15 cellular contexts compared by ENCODE assay signal in the genomic region with DNA sequence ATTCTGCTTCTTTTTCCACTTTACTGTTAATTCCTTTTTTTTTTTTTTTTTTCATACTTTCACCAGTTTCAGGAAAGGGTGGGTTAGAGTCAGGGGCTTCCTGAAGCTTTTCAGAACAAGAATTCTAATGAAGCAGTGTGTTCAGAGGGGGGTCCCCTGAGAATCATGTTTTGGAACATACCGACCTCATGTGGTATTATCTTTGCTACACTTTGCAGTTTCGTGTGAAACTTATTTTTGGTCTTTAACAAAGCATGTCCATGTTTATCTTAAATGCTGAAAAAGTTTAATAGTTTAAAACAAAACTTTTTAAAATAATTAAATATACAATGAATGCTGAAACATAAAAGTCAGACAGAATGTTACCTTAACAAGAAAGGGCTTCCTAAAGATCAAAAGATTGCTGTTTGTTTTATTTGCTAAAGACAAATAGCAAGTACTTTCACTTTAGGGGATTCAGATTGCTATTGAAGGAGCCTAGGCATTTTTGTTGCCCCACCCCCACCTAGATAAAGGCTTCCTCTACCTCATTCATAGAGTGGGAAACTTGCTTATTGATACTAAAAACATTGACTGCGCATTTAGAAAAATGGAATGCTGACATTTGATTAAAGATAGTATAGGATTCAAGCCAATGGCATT. TPM values are rescaled to one million over a fixed set of nuclear protein-coding genes. Genes with fewer than 3 reads are reported as not detected.
DNase-seq lines count a peak whose midpoint lies in the region; ATAC-seq, FAIRE-seq and TF ChIP-seq lines count a peak whose summit lies in the region.
"Had no signal": no experiment of that assay in that cellular context is flagged by ENCODE, and none has a peak within 500 bp of the region (broad histone marks: within the 10 kb centered on the region; RNA-seq: fewer than 3 reads in every experiment).

No MANE protein-coding gene starts in this region.

- H3K79me2 ChIP-seq in GM12878 (ENCODE audit: control insufficient read depth, insufficient read depth, low read length) = no peaks in the 10 kb centered on the region

- H3K36me3 ChIP-seq in GM12878 (ENCODE audit: control insufficient read depth in 2 of 2, insufficient read depth in 2 of 2, low read length in 1 of 2) = no peaks in the 10 kb centered on the region

- 33% methylated on average over 3 of the region's 3 CpGs for WGBS in GM12878 (ENCODE audit: insufficient coverage, insufficient replicate concordance, low lambda C conversion rate, missing lambda C conversion rate)

- CTCF ChIA-PET in GM12878 (lab: Yijun Ruan, JAX) = interaction anchor here (0.6 to 8.6 kb wide), 21 partner anchors 9 to 807 kb away, joined by 3 to 139 read pairs (median 5); partner anchors contain the start of gene POMP

- H3K27me3 ChIP-seq in GM12878 (replicated peaks in 1 of 2; ENCODE audit: control insufficient read depth in 2 of 2, insufficient read depth in 2 of 2, low read length in 1 of 2) = no peaks in the 10 kb centered on the region

- peak overlapping the region; percentile 36 for H3K4me2 ChIP-seq in GM12878 (ENCODE audit: control insufficient read depth, insufficient read depth)

- TF ChIP-seq RAD21 in GM12878 (IDR thresholded peaks at IDR 0.05; ENCODE audit: insufficient read depth, low read depth, low read length) = peak; percentile 60

- no TSS peak for BruUV-seq in GM12878 (replicated peaks; lab: Mats Ljungman, UMichigan)

- no peak for TF ChIP-seq POLR2A in GM12878 (IDR thresholded peaks at IDR 0.05; ENCODE audit: low read depth, low read length)

- ATAC-seq in HG02763 (IDR thresholded peaks at IDR 0.05; ENCODE audit: unreplicated experiment) (peak; percentile 37), GM12878 (peak; percentile 64), sciatic nerve (peak; percentile 74), GM19467 (IDR thresholded peaks at IDR 0.05; ENCODE audit: unreplicated experiment) (no peak), HG03196 (IDR thresholded peaks at IDR 0.05; ENCODE audit: unreplicated experiment) (no peak)

- no peaks in the 10 kb centered on the region for H3K9me3 ChIP-seq in GM12878 (replicated peaks; ENCODE audit: control insufficient read depth, insufficient read depth, low read length)

- peak overlapping the region; percentile 9; the same call in 1 of the 2 replicates for H2AFZ ChIP-seq in GM12878 (ENCODE audit: control insufficient read depth, low read depth, low read length)

- RAD21 ChIA-PET in GM12878 (lab: Charles Lee; ENCODE audit: unreplicated experiment) = interaction anchor here (0.6 to 7.3 kb wide), 21 partner anchors 13 to 456 kb away, joined by 3 to 196 read pairs (median 4); partner anchors contain the start of genes POMP and SLC46A3

- DNase-seq in GM12865 (ENCODE audit: low read depth) (peak; percentile 69), GM12878 (ENCODE audit: low read depth, low spot score) (peak; percentile 50), sciatic nerve (ENCODE audit: low spot score) (no peak), DMS 273 (lab: John Stamatoyannopoulos, UW; ENCODE audit: unreplicated experiment) (no peak), HuH-7 (ENCODE audit: low spot score) (no peak)
- DNase-seq: activated naive CD8-positive, alpha-beta T cell treated with anti-CD3 and anti-CD28 coated beads, Interleukin-2, amount 10 ng/mL, durations not matched to agents 7 days and 5 days; CD4-positive, alpha-beta memory T cell; immature natural killer cell; NCI-H524 treated with DMSO at 0.1 percent for 48 hours; substantia nigra had no signal

- SMC1A ChIA-PET in GM12878 (lab: Charles Lee; ENCODE audit: uncharacterized antibody, unreplicated experiment) = interaction anchor here (0.6 to 10.5 kb wide), 24 partner anchors 17 to 323 kb away, joined by 3 to 270 read pairs (median 4); partner anchors contain the start of gene POMP

- H3K4me3 ChIP-seq in GM12865 (ENCODE audit: low read depth, low read length) = no peak overlapping the region
- H3K4me3 ChIP-seq in GM12878 = 0 out of 2 replicates have a peak overlapping the region, but pooled peaks have one; percentile 5

- peak overlapping the region; percentile 4; the same call in 1 of the 2 replicates for H3K27ac ChIP-seq in GM12878 (ENCODE audit: control insufficient read depth, insufficient read depth)
- H3K27ac ChIP-seq: RWPE1 had no signal

- POLR2A ChIA-PET in GM12878 (lab: Charles Lee) = interaction anchor here (0.6 to 6.7 kb wide), 7 partner anchors 11 to 365 kb away, joined by 3 to 84 read pairs (median 4); partner anchors contain the start of gene POMP

- no peaks in the 10 kb centered on the region for H4K20me1 ChIP-seq in GM12878 (ENCODE audit: control insufficient read depth, insufficient read depth)

- peaks cover 30% of the 10 kb centered on the region for H3K4me1 ChIP-seq in GM12878 (ENCODE audit: control insufficient read depth, insufficient read depth, low read length)

- intact Hi-C loops in GM12878 (cut with micrococcal nuclease; ENCODE audit: unreplicated experiment) = loop anchor here (1.0 to 10.0 kb wide), 7 partner anchors 20 to 603 kb away; partner anchors contain the start of gene PAN3
- intact Hi-C loops in sciatic nerve (cut with DNase I) = no loop called here

- FAIRE-seq in GM12878 (lab: Jason Lieb, UNC) = peak; percentile 47
- FAIRE-seq: colon had no signal

- no peak overlapping the region for H3K9ac ChIP-seq in GM12878 (ENCODE audit: control insufficient read depth, insufficient read depth, low read length)

- in situ Hi-C loops in GM12878 (cut with MboI) = loop anchor here (5.0 kb wide), 1 partner anchor 316 kb away; no protein-coding TSS in a partner anchor

- TF ChIP-seq CTCF in GM12865 (IDR thresholded peaks at IDR 0.05; ENCODE audit: insufficient read depth, low read depth, low read length, missing control alignments) (no peak), GM12878 (IDR thresholded peaks at IDR 0.05 in 2 of 3, conservative IDR thresholded peaks at IDR 0.05 in 1 of 3; ENCODE audit: control insufficient read depth in 2 of 3, extremely low read depth in 1 of 3, insufficient read depth in 1 of 3, low read depth in 3 of 3, low read length in 3 of 3) (peak in 1 of 3 experiments; percentile 58; a peak in 2 of 6 replicates)

- no peak for TF ChIP-seq EP300 in GM12878 (IDR thresholded peaks at IDR 0.05; ENCODE audit: borderline replicate concordance in 1 of 2, control insufficient read depth in 1 of 2, low read depth in 2 of 2, low read length in 2 of 2)

TF ChIP-seq in GM12878, 131 proteins besides CTCF, POLR2A, EP300 and RAD21 (continues in another document):
- TF ChIP-seq SUPT20H (IDR thresholded peaks at IDR 0.05; ENCODE audit: borderline replicate concordance, control insufficient read depth, low read depth, low read length) = no peak
- no peak for TF ChIP-seq GABPA (IDR thresholded peaks at IDR 0.05; ENCODE audit: low read depth)
- TF ChIP-seq, protein P1, sequence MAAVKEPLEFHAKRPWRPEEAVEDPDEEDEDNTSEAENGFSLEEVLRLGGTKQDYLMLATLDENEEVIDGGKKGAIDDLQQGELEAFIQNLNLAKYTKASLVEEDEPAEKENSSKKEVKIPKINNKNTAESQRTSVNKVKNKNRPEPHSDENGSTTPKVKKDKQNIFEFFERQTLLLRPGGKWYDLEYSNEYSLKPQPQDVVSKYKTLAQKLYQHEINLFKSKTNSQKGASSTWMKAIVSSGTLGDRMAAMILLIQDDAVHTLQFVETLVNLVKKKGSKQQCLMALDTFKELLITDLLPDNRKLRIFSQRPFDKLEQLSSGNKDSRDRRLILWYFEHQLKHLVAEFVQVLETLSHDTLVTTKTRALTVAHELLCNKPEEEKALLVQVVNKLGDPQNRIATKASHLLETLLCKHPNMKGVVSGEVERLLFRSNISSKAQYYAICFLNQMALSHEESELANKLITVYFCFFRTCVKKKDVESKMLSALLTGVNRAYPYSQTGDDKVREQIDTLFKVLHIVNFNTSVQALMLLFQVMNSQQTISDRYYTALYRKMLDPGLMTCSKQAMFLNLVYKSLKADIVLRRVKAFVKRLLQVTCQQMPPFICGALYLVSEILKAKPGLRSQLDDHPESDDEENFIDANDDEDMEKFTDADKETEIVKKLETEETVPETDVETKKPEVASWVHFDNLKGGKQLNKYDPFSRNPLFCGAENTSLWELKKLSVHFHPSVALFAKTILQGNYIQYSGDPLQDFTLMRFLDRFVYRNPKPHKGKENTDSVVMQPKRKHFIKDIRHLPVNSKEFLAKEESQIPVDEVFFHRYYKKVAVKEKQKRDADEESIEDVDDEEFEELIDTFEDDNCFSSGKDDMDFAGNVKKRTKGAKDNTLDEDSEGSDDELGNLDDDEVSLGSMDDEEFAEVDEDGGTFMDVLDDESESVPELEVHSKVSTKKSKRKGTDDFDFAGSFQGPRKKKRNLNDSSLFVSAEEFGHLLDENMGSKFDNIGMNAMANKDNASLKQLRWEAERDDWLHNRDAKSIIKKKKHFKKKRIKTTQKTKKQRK (IDR thresholded peaks at IDR 0.05; ENCODE audit: low read depth, low read length) = no peak
- no peak for TF ChIP-seq CBX3 (IDR thresholded peaks at IDR 0.05; ENCODE audit: borderline replicate concordance, low read depth)
- TF ChIP-seq KAT2A (conservative IDR thresholded peaks at IDR 0.05; ENCODE audit: control insufficient read depth, low read depth, low read length) = no peak
- peak; percentile 28; the same call in 1 of the 2 replicates for TF ChIP-seq MTA2 (IDR thresholded peaks at IDR 0.05; ENCODE audit: low read depth)
- no peak for TF ChIP-seq TCF12 (IDR thresholded peaks at IDR 0.05; ENCODE audit: low read depth, low read length)
- TF ChIP-seq ZNF384 (IDR thresholded peaks at IDR 0.05; ENCODE audit: borderline replicate concordance, low read depth, low read length) = peak; percentile 19; the same call in 1 of the 2 replicates
- TF ChIP-seq SPI1 (IDR thresholded peaks at IDR 0.05; ENCODE audit: borderline replicate concordance, insufficient read depth, low read depth, low read length) = no peak

RNA-seq across cellular contexts. Expression of gene POMP, which starts 21.1 kb away (rescaled TPM):
- total RNA-seq in GM12878 (2013; cell fraction: nucleolus; rRNA removed) = 12.9 and 14.2 TPM in 2 replicates
- total RNA-seq in GM12878 (2014; rRNA removed) = 96.5 and 108 TPM in 2 replicates
- total RNA-seq in GM12878 (2014; rRNA removed; fragmentation: Illumina TruSeq; extraction: Trizol) = 123 and 132 TPM in 2 replicates
- total RNA-seq in GM12878 (2021) = 101 TPM in 2 replicates
- 83.2 TPM for polyA plus RNA-seq in GM12878 (2011; ENCODE audit: low read depth)
- polyA plus RNA-seq in GM12878 (2011; rRNA removed) = 155 and 228 TPM in 2 replicates
- 38.3 and 55.6 TPM in 2 replicates for polyA plus RNA-seq in GM12878 (2011; cell fraction: cytosol; rRNA removed)
- 33.6 and 36.4 TPM in 2 replicates for polyA plus RNA-seq in GM12878 (2011; cell fraction: nucleus; rRNA removed)
- 132 and 145 TPM in 2 replicates for polyA plus RNA-seq in GM12878 (2012)
- 128 and 154 TPM in 2 replicates for polyA plus RNA-seq in GM12878 (2014; fragmentation: Illumina TruSeq; extraction: Trizol)
- 100 to 1,000 TPM; 655 to 668 TPM for polyA plus RNA-seq in GM12878 (2014; fragmentation: Nextera tagmentation; extraction: Ambion mirVana)
- polyA plus RNA-seq in GM12878 (2014; rRNA removed) = 83.7 and 90.4 TPM in 2 replicates
- 100 to 1,000 TPM; 430 to 468 TPM for polyA plus RNA-seq in GM12878 (2016; fragmentation: Nextera tagmentation; extraction: Ambion mirVana)
- 46.6 and 69.1 TPM in 2 replicates for polyA minus RNA-seq in GM12878 (2011; rRNA and poly(A)+ RNA removed)
- 25.9 and 26.6 TPM in 2 replicates for polyA minus RNA-seq in GM12878 (2011; cell fraction: cytosol; rRNA and poly(A)+ RNA removed)
- 12.1 and 12.6 TPM in 2 replicates for polyA minus RNA-seq in GM12878 (2011; cell fraction: nucleus; rRNA and poly(A)+ RNA removed)
- 49.2 TPM for total RNA-seq in sciatic nerve

Comparison
In these comparisons a context has a peak if more than half of its experiments do, and no peak if none do; other contexts are left out.
1. DNase-seq: peak in GM12865 (single experiment) and GM12878 (single experiment); none in sciatic nerve (single experiment), DMS 273 (single experiment) and HuH-7 (single experiment).
2. ATAC-seq: peak in HG02763 (single experiment), GM12878 (single experiment) and sciatic nerve (single experiment); none in GM19467 (single experiment) and HG03196 (single experiment).